Comparison of ENCODE assay signal across 8 cellular contexts in genomic region chr15:68276668-68277067, GRCh38. TPM values are rescaled to one million over a fixed set of nuclear protein-coding genes. Genes with fewer than 3 reads are reported as not detected.
DNase-seq lines count a peak whose midpoint lies in the region; ATAC-seq and TF ChIP-seq lines count a peak whose summit lies in the region.

No MANE protein-coding gene starts in this region.

- no peak overlapping the region for H3K18ac ChIP-seq in trophoblast cell (ENCODE audit: low read length)

- H3K4me2 ChIP-seq in DND-41 (ENCODE audit: insufficient read depth, low read length) (peak overlapping the region; percentile 88), trophoblast cell (ENCODE audit: low read length) (peak overlapping the region; percentile 83)

- H3K36me3 ChIP-seq in DND-41 (ENCODE audit: insufficient read depth, low read length) (peaks cover 14% of the 10 kb centered on the region), esophagus (ENCODE audit: control insufficient read depth in 2 of 2, insufficient read depth in 2 of 2, low read length in 1 of 2) (no peaks in the 10 kb centered on the region), trophoblast cell (ENCODE audit: control insufficient read depth in 1 of 2, insufficient read depth in 2 of 2, low read length in 2 of 2) (no peaks in the 10 kb centered on the region)

- peak overlapping the region; percentile 71 for H4K12ac ChIP-seq in trophoblast cell (ENCODE audit: low read depth, low read length)

- H3K4me1 ChIP-seq in DND-41 (ENCODE audit: insufficient read depth, low read length) (peaks cover 42% of the 10 kb centered on the region), esophagus (ENCODE audit: control insufficient read depth in 2 of 2, insufficient read depth in 2 of 2, low read length in 1 of 2) (peaks cover 0 to 11% of the 10 kb centered on the region in 2 donors), trophoblast cell (ENCODE audit: control insufficient read depth in 1 of 2, insufficient read depth in 2 of 2, low read length in 2 of 2) (peaks cover 7 to 16% of the 10 kb centered on the region in 2 experiments)

- H3K79me2 ChIP-seq in DND-41 (ENCODE audit: insufficient read depth, low read length), result peaks cover 40% of the 10 kb centered on the region
- peaks cover 20% of the 10 kb centered on the region for H3K79me2 ChIP-seq in trophoblast cell (ENCODE audit: control insufficient read depth, insufficient read depth, low read length, poor library complexity)

- H3K9me3 ChIP-seq in DND-41 (ENCODE audit: insufficient read depth, low read length, severe bottlenecking), result no peaks in the 10 kb centered on the region
- no peaks in the 10 kb centered on the region for H3K9me3 ChIP-seq in esophagus (ENCODE audit: control insufficient read depth in 2 of 2, insufficient read depth in 1 of 2, low read depth in 1 of 2, low read length in 1 of 2)
- H3K9me3 ChIP-seq in trophoblast cell (ENCODE audit: insufficient read depth, low read depth, low read length), result no peaks in the 10 kb centered on the region

- H2AK5ac ChIP-seq in trophoblast cell (ENCODE audit: low read length), result peak overlapping the region; percentile 57

- H3K4me3 ChIP-seq in DND-41 (ENCODE audit: low read depth in 1 of 2, low read length in 2 of 2) (peak overlapping the region; percentile 40 to 86; a peak in 3 of 4 replicates), esophagus (ENCODE audit: low read depth in 1 of 2, low read length in 2 of 2) (peak overlapping the region; percentile 75 to 99), trophoblast cell (ENCODE audit: low read depth, low read length) (no peak overlapping the region)

- peaks cover 23% of the 10 kb centered on the region for H3K79me1 ChIP-seq in trophoblast cell (ENCODE audit: low read length)

- no peak overlapping the region for H3K4ac ChIP-seq in trophoblast cell (ENCODE audit: low read depth, low read length)

- H2BK5ac ChIP-seq in trophoblast cell (ENCODE audit: low read depth, low read length, poor library complexity), result no peak overlapping the region

- no peaks in the 10 kb centered on the region for H3K27me3 ChIP-seq in DND-41 (ENCODE audit: insufficient read depth, low read length, poor library complexity)
- no peaks in the 10 kb centered on the region for H3K27me3 ChIP-seq in esophagus (ENCODE audit: control insufficient read depth in 1 of 2, insufficient read depth in 2 of 2, low read length in 2 of 2)
- no peaks in the 10 kb centered on the region for H3K27me3 ChIP-seq in trophoblast cell (ENCODE audit: insufficient read depth, low read length)

- peak overlapping the region; percentile 39 for H4K91ac ChIP-seq in trophoblast cell (ENCODE audit: low read depth, low read length)

- TF ChIP-seq CTCF in DND-41 (IDR thresholded peaks at IDR 0.05; ENCODE audit: borderline replicate concordance, extremely low read depth, low read length, poor library complexity, severe bottlenecking), result no peak
- TF ChIP-seq CTCF in RWPE1 (conservative IDR thresholded peaks at IDR 0.05; ENCODE audit: low read depth), result no peak

- H3K27ac ChIP-seq in DND-41 (ENCODE audit: low read length), result peak overlapping the region; percentile 95
- H3K27ac ChIP-seq in RWPE1, result peak overlapping the region; percentile 100
- H3K27ac ChIP-seq in esophagus (ENCODE audit: low read depth in 2 of 2, low read length in 1 of 2), result peak overlapping the region; percentile 100
- peak overlapping the region; percentile 100 for H3K27ac ChIP-seq in trophoblast cell (ENCODE audit: low read depth, low read length)

- 34 to 54% methylated on average over 3 of the region's 3 CpGs for WGBS in esophagus, 2 donors
- no CpG with 5 or more reads among the region's 3 CpGs for WGBS in trophoblast cell (ENCODE audit: extremely low coverage, insufficient coverage, insufficient read length)

- no peak overlapping the region for H2BK12ac ChIP-seq in trophoblast cell (ENCODE audit: low read length)

- CTCF ChIA-PET in RWPE1 (lab: Yijun Ruan, JAX), result no interaction called here

- no peak overlapping the region for H3K23ac ChIP-seq in trophoblast cell (ENCODE audit: low read length)

- no peak for DNase-seq in DND-41
- no peak for DNase-seq in RWPE1 (ENCODE audit: low spot score)
- DNase-seq in trophoblast cell, result no peak
- DNase-seq in occipital lobe (lab: John Stamatoyannopoulos, UW), result no peak
- no peak for DNase-seq in NCI-H187 (lab: John Stamatoyannopoulos, UW)

- peaks cover 27% of the 10 kb centered on the region for H4K20me1 ChIP-seq in DND-41 (ENCODE audit: insufficient read depth, low read length)

- ATAC-seq in DND-41 (ENCODE audit: insufficient read depth, low read depth) (no peak), GM21447 (IDR thresholded peaks at IDR 0.05; ENCODE audit: unreplicated experiment) (no peak), GM21717 (IDR thresholded peaks at IDR 0.05; ENCODE audit: unreplicated experiment) (no peak)

- H3K14ac ChIP-seq in trophoblast cell (ENCODE audit: low read length), result no peak overlapping the region

- no peak overlapping the region for H2BK120ac ChIP-seq in trophoblast cell (ENCODE audit: insufficient read depth, low read length, poor library complexity)

- peak overlapping the region; percentile 66 for H4K8ac ChIP-seq in trophoblast cell (ENCODE audit: low read depth, low read length)

- POLR2A ChIA-PET in RWPE1 (lab: Yijun Ruan, JAX; ENCODE audit: low non-redundant PET), result interaction anchor here (1.7 kb wide), 1 partner anchor 24 kb away, joined by 5 read pairs; no protein-coding TSS in a partner anchor

- H3K9ac ChIP-seq in DND-41 (ENCODE audit: low read depth, low read length) (peak overlapping the region; percentile 76), trophoblast cell (ENCODE audit: low read length) (peak overlapping the region; percentile 18)

- peak overlapping the region; percentile 94 for H2AFZ ChIP-seq in DND-41 (ENCODE audit: low read depth, low read length)
- H2AFZ ChIP-seq in trophoblast cell (ENCODE audit: insufficient read depth, low read length, poor library complexity), result peak overlapping the region; percentile 37

RNA-seq across cellular contexts. Expression of gene FEM1B, which starts 0.9 kb away (rescaled TPM):
- 10 to 100 TPM in 1 of 2 donors, 1 to 10 TPM in 1; 9.5 to 12.5 TPM for polyA plus RNA-seq in esophagus
- 26.2 and 26.9 TPM in 2 replicates for polyA plus RNA-seq in trophoblast cell (2013)
- total RNA-seq in occipital lobe, result 188 TPM

RNA-seq across cellular contexts. Expression of gene CLN6, which starts 47.1 kb away (rescaled TPM):
- 10 to 100 TPM; 17.8 to 23.5 TPM for polyA plus RNA-seq in esophagus
- polyA plus RNA-seq in trophoblast cell (2013), result 18.5 and 21.2 TPM in 2 replicates
- 7.6 TPM for total RNA-seq in occipital lobe
